Comparison of ENCODE assay signal across 1 cellular context in genomic region chr17:35773674-35774425, GRCh38.
TF ChIP-seq lines count a peak whose summit lies in the region.

No MANE protein-coding gene starts in this region.

TF ChIP-seq in HepG2, 621 proteins besides CTCF, POLR2A, EP300 and RAD21:
- no peak for TF ChIP-seq SUZ12 (IDR thresholded peaks at IDR 0.05; ENCODE audit: low read depth, low read length)
- no peak for TF ChIP-seq HDAC1 (CRISPR knock-in tag; IDR thresholded peaks at IDR 0.05)
- no peak for TF ChIP-seq ZNF432 (CRISPR knock-in tag; IDR thresholded peaks at IDR 0.05; ENCODE audit: borderline replicate concordance)
- TF ChIP-seq HOXA3 (CRISPR knock-in tag; IDR thresholded peaks at IDR 0.05): no peak
- no peak for TF ChIP-seq SNAPC5 (CRISPR knock-in tag; IDR thresholded peaks at IDR 0.05; ENCODE audit: borderline replicate concordance)
- no peak for TF ChIP-seq XRCC5 (optimal IDR thresholded peaks at IDR 0.05; ENCODE audit: low read length)
TF ChIP-seq in HepG2: peak in this region for 0.
